Comparison of ENCODE assay signal across 1 cellular context in genomic region chr10:34775044-34775637, GRCh38.
TF ChIP-seq lines count a peak whose summit lies in the region.

No MANE protein-coding gene starts in this region.

TF ChIP-seq in WTC11, 78 proteins besides CTCF, POLR2A, EP300 and RAD21 (continued from another document):
- TF ChIP-seq FOXP4 (CRISPR knock-in tag; IDR thresholded peaks at IDR 0.05) (no peak), MXD4 (CRISPR knock-in tag; IDR thresholded peaks at IDR 0.05; ENCODE audit: borderline replicate concordance) (no peak)
